12 cellular contexts compared by ENCODE assay signal in the genomic region with DNA sequence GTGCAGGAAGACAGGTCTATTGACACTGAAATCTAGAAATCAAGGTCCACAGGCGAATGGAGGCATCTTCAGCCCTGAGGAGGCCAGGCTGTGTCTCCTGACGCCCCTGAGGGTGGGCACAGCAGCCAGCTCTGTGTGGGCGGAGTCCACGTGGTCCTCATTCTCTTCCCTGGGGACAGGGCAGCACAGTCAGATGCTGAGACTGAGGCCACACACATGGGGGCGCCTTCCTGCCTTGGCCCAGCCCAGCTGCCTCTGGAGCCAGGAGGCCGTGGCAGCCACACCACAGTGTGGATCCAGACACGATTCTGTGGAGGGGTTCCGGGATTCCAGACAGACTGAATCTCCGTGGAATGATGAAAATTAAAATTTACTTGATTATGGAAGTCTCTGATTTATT. TPM values are rescaled to one million over a fixed set of nuclear protein-coding genes. Genes with fewer than 3 reads are reported as not detected.
A peak's percentile ranks its signal among the peaks of the same experiment; 100 is the strongest.
DNase-seq lines count a peak whose midpoint lies in the region; FAIRE-seq and TF ChIP-seq lines count a peak whose summit lies in the region.
"Had no signal": no experiment of that assay in that cellular context is flagged by ENCODE, and none has a peak within 500 bp of the region (broad histone marks: within the 10 kb centered on the region; RNA-seq: fewer than 3 reads in every experiment).

No MANE protein-coding gene starts in this region.

- H3K36me3 Mint-ChIP-seq in endothelial cell (ENCODE audit: low read depth, unreplicated experiment), result peaks cover 13% of the 10 kb centered on the region

- H3K4me1 Mint-ChIP-seq in endothelial cell (ENCODE audit: unreplicated experiment), result peaks cover 3% of the 10 kb centered on the region
- H3K4me1 Mint-ChIP-seq: activated CD8-positive, alpha-beta memory T cell treated with anti-CD3 and anti-CD28 coated beads, Interleukin-2, amount 10 ng/mL, durations not matched to agents 7 days and 5 days; activated naive CD8-positive, alpha-beta T cell treated with anti-CD3 and anti-CD28 coated beads, Interleukin-2, amount 50 U/mL, for 24 hours; naive B cell had no signal

- no peak for FAIRE-seq in H54 (lab: Jason Lieb, UNC)

- no peaks in the 10 kb centered on the region for H3K27me3 Mint-ChIP-seq in endothelial cell (ENCODE audit: unreplicated experiment)
- H3K27me3 Mint-ChIP-seq: activated CD8-positive, alpha-beta memory T cell treated with anti-CD3 and anti-CD28 coated beads, Interleukin-2, amount 10 ng/mL, durations not matched to agents 7 days and 5 days; activated naive CD8-positive, alpha-beta T cell treated with anti-CD3 and anti-CD28 coated beads, Interleukin-2, amount 50 U/mL, for 24 hours; CD4-positive, alpha-beta T cell; naive B cell had no signal

- TF ChIP-seq CTCF in HEK293 (tag by site-specific recombination; IDR thresholded peaks at IDR 0.05), result no peak
- no peak for TF ChIP-seq CTCF in endothelial cell (IDR thresholded peaks at IDR 0.05; ENCODE audit: unreplicated experiment)

- H3K4me3 ChIP-seq in BLaER1 treated with 17β-estradiol and CSF1 and Interleukin-3, amounts not matched to agents 10 nM and 100 nM, result no peak overlapping the region
- no peak overlapping the region for H3K4me3 ChIP-seq in HEK293 (ENCODE audit: low read depth, low read length)
- H3K4me3 ChIP-seq: GM23338 had no signal

- peak overlapping the region in 9 of 11 experiments; percentile 18 to 52 (median 30); a peak in 12 of 22 replicates for H3K9ac ChIP-seq in BLaER1 treated with 17β-estradiol and CSF1 and Interleukin-3, amounts not matched to agents 10 nM and 100 nM

- peaks cover 0 to 83% (median 73%) of the 10 kb centered on the region in 11 experiments; a peak in 20 of 22 replicates for H4K20me1 ChIP-seq in BLaER1 treated with 17β-estradiol and CSF1 and Interleukin-3, amounts not matched to agents 10 nM and 100 nM

- no peak for DNase-seq in endothelial cell (ENCODE audit: low spot score)
- no peak for DNase-seq in H54 (ENCODE audit: insufficient read length, low spot score)
- DNase-seq in activated naive CD4-positive, alpha-beta T cell (lab: John Stamatoyannopoulos, UW), result no peak
- no peak for DNase-seq in cardiac septum (ENCODE audit: low spot score)
- DNase-seq: activated CD8-positive, alpha-beta memory T cell treated with anti-CD3 and anti-CD28 coated beads, Interleukin-2, amount 10 ng/mL, durations not matched to agents 7 days and 5 days; activated naive CD8-positive, alpha-beta T cell treated with anti-CD3 and anti-CD28 coated beads, Interleukin-2, amount 50 U/mL, for 24 hours; CD4-positive, alpha-beta T cell; left cardiac atrium; naive B cell had no signal

- H3K27me3 ChIP-seq in BLaER1 treated with 17β-estradiol and CSF1 and Interleukin-3, amounts not matched to agents 10 nM and 100 nM, result no peaks in the 10 kb centered on the region

- peak overlapping the region in 9 of 11 experiments; percentile 51 to 85 (median 80); a peak in 18 of 22 replicates for H3K4me2 ChIP-seq in BLaER1 treated with 17β-estradiol and CSF1 and Interleukin-3, amounts not matched to agents 10 nM and 100 nM
- H3K4me2 ChIP-seq: GM23338 had no signal

- no peak for TF ChIP-seq POLR2A in H54 (IDR thresholded peaks at IDR 0.05; ENCODE audit: low read depth, low read length)

- peaks cover 0 to 42% (median 32%) of the 10 kb centered on the region in 10 experiments; a peak in 16 of 20 replicates for H3K4me1 ChIP-seq in BLaER1 treated with 17β-estradiol and CSF1 and Interleukin-3, amounts not matched to agents 10 nM and 100 nM
- H3K4me1 ChIP-seq in HEK293 (ENCODE audit: control insufficient read depth, insufficient read depth, low read length), result no peaks in the 10 kb centered on the region

- no peaks in the 10 kb centered on the region for H3K9me3 Mint-ChIP-seq in endothelial cell (ENCODE audit: unreplicated experiment)
- H3K9me3 Mint-ChIP-seq: activated naive CD8-positive, alpha-beta T cell treated with anti-CD3 and anti-CD28 coated beads, Interleukin-2, amount 50 U/mL, for 24 hours; CD4-positive, alpha-beta T cell; GM23338; naive B cell had no signal

- H3K4me3 Mint-ChIP-seq in endothelial cell (ENCODE audit: unreplicated experiment), result peak overlapping the region; percentile 67
- H3K4me3 Mint-ChIP-seq: activated CD8-positive, alpha-beta memory T cell treated with anti-CD3 and anti-CD28 coated beads, Interleukin-2, amount 10 ng/mL, durations not matched to agents 7 days and 5 days; activated naive CD8-positive, alpha-beta T cell treated with anti-CD3 and anti-CD28 coated beads, Interleukin-2, amount 50 U/mL, for 24 hours; CD4-positive, alpha-beta T cell; GM23338; naive B cell had no signal

- intact Hi-C loops in cardiac septum (cut with DNase I), result no loop called here

- POLR2A ChIA-PET in HEK293 (lab: Yijun Ruan, JAX), result interaction anchor here (0.7 kb wide), 1 partner anchor 94 kb away, joined by 3 read pairs; no protein-coding TSS in a partner anchor

- peak overlapping the region in 4 of 11 experiments; percentile 4 to 45 (median 32); a peak in 6 of 22 replicates for H3K27ac ChIP-seq in BLaER1 treated with 17β-estradiol and CSF1 and Interleukin-3, amounts not matched to agents 10 nM and 100 nM
- no peak overlapping the region for H3K27ac ChIP-seq in HEK293 (ENCODE audit: extremely low read depth, low read depth, low read length)

- H3K36me3 ChIP-seq in BLaER1 treated with 17β-estradiol and CSF1 and Interleukin-3, amounts not matched to agents 10 nM and 100 nM, result peaks cover 48 to 83% (median 69%) of the 10 kb centered on the region in 11 experiments
- peaks cover 5 to 63% of the 10 kb centered on the region in 2 experiments; a peak in 2 of 3 replicates for H3K36me3 ChIP-seq in HEK293 (ENCODE audit: control insufficient read depth in 2 of 2, insufficient read depth in 1 of 2, low read length in 2 of 2)

- CTCF ChIA-PET in HEK293 (lab: Yijun Ruan, JAX), result interaction anchor here (0.9 to 7.9 kb wide), 4 partner anchors 46 to 86 kb away, joined by 3 to 148 read pairs (median 6); no protein-coding TSS in a partner anchor

- H3K27ac Mint-ChIP-seq in endothelial cell (ENCODE audit: unreplicated experiment), result no peak overlapping the region
- H3K27ac Mint-ChIP-seq: activated CD8-positive, alpha-beta memory T cell treated with anti-CD3 and anti-CD28 coated beads, Interleukin-2, amount 10 ng/mL, durations not matched to agents 7 days and 5 days; activated naive CD8-positive, alpha-beta T cell treated with anti-CD3 and anti-CD28 coated beads, Interleukin-2, amount 50 U/mL, for 24 hours; CD4-positive, alpha-beta T cell; GM23338 had no signal

- no peaks in the 10 kb centered on the region for H3K9me3 ChIP-seq in BLaER1 treated with 17β-estradiol and CSF1 and Interleukin-3, amounts not matched to agents 10 nM and 100 nM (replicated peaks in 1 of 11)
- H3K9me3 ChIP-seq in HEK293 (ENCODE audit: control insufficient read depth, insufficient read depth, low read depth, low read length), result no peaks in the 10 kb centered on the region

TF ChIP-seq in HEK293, 187 proteins besides CTCF, POLR2A, EP300 and RAD21:
- TF ChIP-seq ZNF473 (tag by site-specific recombination; IDR thresholded peaks at IDR 0.05) (no peak), ZFHX2 (tag by site-specific recombination; conservative IDR thresholded peaks at IDR 0.05) (peak; percentile 31)

RNA-seq across cellular contexts. Expression of a gene that starts 20.8 kb away (rescaled TPM):
- total RNA-seq in endothelial cell (ENCODE audit: unreplicated experiment), result 1.0 TPM
- 4.7 TPM for total RNA-seq in cardiac septum

RNA-seq across cellular contexts. Expression of a gene that starts 42.0 kb away (rescaled TPM):
- total RNA-seq in endothelial cell (ENCODE audit: unreplicated experiment) (37.1 TPM), cardiac septum (37.8 TPM)

RNA-seq across cellular contexts. Expression of a gene that starts 57.3 kb away (rescaled TPM):
- total RNA-seq in endothelial cell (ENCODE audit: unreplicated experiment) (93.5 TPM), cardiac septum (60.4 TPM)
